Comparison of ENCODE assay signal across 10 cellular contexts in the genomic region with DNA sequence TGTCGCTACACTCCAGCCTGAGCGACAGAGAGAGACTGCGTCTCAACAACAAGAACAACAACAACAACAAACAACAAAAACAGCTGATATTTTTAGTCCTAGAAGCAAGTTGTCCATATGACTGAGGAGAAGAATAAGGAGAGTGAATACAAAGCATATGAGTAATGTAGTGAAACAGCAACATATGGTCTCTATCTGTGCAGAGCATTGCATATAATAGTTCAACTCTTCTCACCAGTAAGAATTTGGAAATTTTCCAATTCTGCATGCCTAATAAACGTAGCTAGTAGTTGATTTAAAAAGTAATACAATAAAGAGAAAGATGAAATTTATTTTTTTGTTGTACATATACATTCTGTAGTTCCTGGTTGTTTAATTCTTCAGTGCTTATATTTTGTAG.
"Had no signal": no experiment of that assay in that cellular context is flagged by ENCODE, and none has a peak within 500 bp of the region (broad histone marks: within the 10 kb centered on the region; RNA-seq: fewer than 3 reads in every experiment).

No MANE protein-coding gene starts in this region.

- DNase-seq: activated CD4-positive, alpha-beta T cell treated with anti-CD3 and anti-CD28 coated beads, Interleukin-2, amount 10 ng/mL, durations not matched to agents 24 days and 14 days; activated naive CD4-positive, alpha-beta T cell treated with Interleukin-2 at 50 U/mL for 16 hours; activated naive CD8-positive, alpha-beta T cell treated with anti-CD3 and anti-CD28 coated beads, Interleukin-2, amount 50 U/mL, for 24 hours; mucosa of descending colon; natural killer cell; sigmoid colon; stimulated activated CD4-positive, alpha-beta T cell treated with anti-CD3 and anti-CD28 coated beads, Interleukin-12 subunit alpha, Interleukin-12 subunit beta, amount 100 ng/mL, for 4 hours; stimulated activated naive CD4-positive, alpha-beta T cell; trophoblast cell had no signal

- H3K27ac ChIP-seq: sigmoid colon had no signal

- H3K4me3 ChIP-seq: mucosa of descending colon, sigmoid colon had no signal

- H3K4me1 ChIP-seq: sigmoid colon had no signal

- H3K9me3 ChIP-seq: mucosa of descending colon, sigmoid colon had no signal

- H3K27me3 ChIP-seq: sigmoid colon had no signal

- H3K36me3 ChIP-seq: sigmoid colon had no signal

- ATAC-seq: activated naive CD8-positive, alpha-beta T cell treated with anti-CD3 and anti-CD28 coated beads, Interleukin-2, amount 50 U/mL, for 24 hours; mucosa of descending colon; natural killer cell; WTC11 had no signal
